In genomic region chr14:89186850-89187376, GRCh38 we compare ENCODE assay signal across 8 cellular contexts.
DNase-seq lines count a peak whose midpoint lies in the region; ATAC-seq and TF ChIP-seq lines count a peak whose summit lies in the region.

No MANE protein-coding gene starts in this region.

- no peaks in the 10 kb centered on the region for H3K36me3 Mint-ChIP-seq in glutamatergic neuron (ENCODE audit: unreplicated experiment)
- H3K36me3 Mint-ChIP-seq in stimulated activated memory B cell treated with anti-CD40 and anti-IgM and Interleukin-4, amounts not matched to agents 10 μg/mL and 1 μg/mL and 100 μg/mL, for 72 hours, result peaks cover 62% of the 10 kb centered on the region

- H3K27ac Mint-ChIP-seq in glutamatergic neuron (ENCODE audit: unreplicated experiment), result peak overlapping the region; percentile 93
- H3K27ac Mint-ChIP-seq in stimulated activated memory B cell treated with anti-CD40 and anti-IgM and Interleukin-4, amounts not matched to agents 10 μg/mL and 1 μg/mL and 100 μg/mL, for 72 hours, result peak overlapping the region; percentile 89

- peak; percentile 90 for ATAC-seq in stimulated activated memory B cell treated with anti-CD40 and anti-IgM and Interleukin-4, amounts not matched to agents 10 μg/mL and 1 μg/mL and 100 μg/mL, for 72 hours

- H3K27me3 Mint-ChIP-seq in glutamatergic neuron (ENCODE audit: unreplicated experiment), result peaks cover 17% of the 10 kb centered on the region
- H3K27me3 Mint-ChIP-seq in stimulated activated memory B cell treated with anti-CD40 and anti-IgM and Interleukin-4, amounts not matched to agents 10 μg/mL and 1 μg/mL and 100 μg/mL, for 72 hours, result no peaks in the 10 kb centered on the region

- H3K4me1 Mint-ChIP-seq in glutamatergic neuron (ENCODE audit: low read depth, unreplicated experiment), result peaks cover 62% of the 10 kb centered on the region
- H3K4me1 Mint-ChIP-seq in stimulated activated memory B cell treated with anti-CD40 and anti-IgM and Interleukin-4, amounts not matched to agents 10 μg/mL and 1 μg/mL and 100 μg/mL, for 72 hours, result peaks cover 24% of the 10 kb centered on the region

- DNase-seq in DMS53 (lab: John Stamatoyannopoulos, UW), result peak; percentile 54
- no peak for DNase-seq in DMS53 treated with DMSO at 0.1 percent for 48 hours (lab: John Stamatoyannopoulos, UW; ENCODE audit: unreplicated experiment)
- peak; percentile 29 for DNase-seq in NCI-H510A treated with DMSO at 0.1 percent for 48 hours (lab: John Stamatoyannopoulos, UW)
- DNase-seq in glutamatergic neuron, result no peak
- no peak for DNase-seq in COR-L47 (lab: John Stamatoyannopoulos, UW)
- no peak for DNase-seq in NCI-H187 treated with DMSO at 0.1 percent for 48 hours (lab: John Stamatoyannopoulos, UW)
- no peak for DNase-seq in activated CD4-positive, CD25-positive, alpha-beta regulatory T cell treated with anti-CD3 and anti-CD28 coated beads, Interleukin-2, amount 50 U/mL, for 72 hours

- TF ChIP-seq CTCF in glutamatergic neuron (IDR thresholded peaks at IDR 0.05; ENCODE audit: partially characterized antibody, unreplicated experiment), result no peak

- H3K9me3 Mint-ChIP-seq in glutamatergic neuron (ENCODE audit: unreplicated experiment), result peaks cover 23% of the 10 kb centered on the region
- no peaks in the 10 kb centered on the region for H3K9me3 Mint-ChIP-seq in stimulated activated memory B cell treated with anti-CD40 and anti-IgM and Interleukin-4, amounts not matched to agents 10 μg/mL and 1 μg/mL and 100 μg/mL, for 72 hours

- H3K4me3 Mint-ChIP-seq in glutamatergic neuron (ENCODE audit: unreplicated experiment), result peak overlapping the region; percentile 52
- H3K4me3 Mint-ChIP-seq in stimulated activated memory B cell treated with anti-CD40 and anti-IgM and Interleukin-4, amounts not matched to agents 10 μg/mL and 1 μg/mL and 100 μg/mL, for 72 hours, result peak overlapping the region; percentile 61

Comparison
In these comparisons a context has a peak if more than half of its experiments do, and no peak if none do; other contexts are left out.
1. DNase-seq: peak in DMS53 (single experiment) and NCI-H510A treated with DMSO at 0.1 percent for 48 hours (single experiment); none in DMS53 treated with DMSO at 0.1 percent for 48 hours (single experiment), glutamatergic neuron (single experiment), COR-L47 (single experiment), NCI-H187 treated with DMSO at 0.1 percent for 48 hours (single experiment) and activated CD4-positive, CD25-positive, alpha-beta regulatory T cell treated with anti-CD3 and anti-CD28 coated beads, Interleukin-2, amount 50 U/mL, for 72 hours (single experiment).